Comparison of ENCODE assay signal across 8 cellular contexts in genomic region chr5:98796197-98796972, GRCh38. TPM values are rescaled to one million over a fixed set of nuclear protein-coding genes. Genes with fewer than 3 reads are reported as not detected.
DNase-seq lines count a peak whose midpoint lies in the region; ATAC-seq, FAIRE-seq and TF ChIP-seq lines count a peak whose summit lies in the region.

No MANE protein-coding gene starts in this region.

- H4K20me1 ChIP-seq in SK-N-SH (ENCODE audit: insufficient read depth) (peaks cover 52% of the 10 kb centered on the region), keratinocyte (ENCODE audit: control insufficient read depth, extremely low read depth, insufficient read depth, low read length) (no peaks in the 10 kb centered on the region)

- H3K9me2 ChIP-seq in SK-N-SH, result no peaks in the 10 kb centered on the region

- POLR2A ChIA-PET in SK-N-SH (lab: Yijun Ruan, JAX), result no interaction called here

- ATAC-seq in GM19467 (IDR thresholded peaks at IDR 0.05; ENCODE audit: unreplicated experiment), result peak; percentile 75
- ATAC-seq in HG03565 (IDR thresholded peaks at IDR 0.05; ENCODE audit: unreplicated experiment), result peak; percentile 67

- no peaks in the 10 kb centered on the region for H3K9me1 ChIP-seq in keratinocyte (ENCODE audit: control insufficient read depth, extremely low read depth, insufficient read depth, low read length)

- no peaks in the 10 kb centered on the region for H3K27me3 ChIP-seq in SK-N-SH (ENCODE audit: insufficient read depth)
- no peaks in the 10 kb centered on the region for H3K27me3 ChIP-seq in keratinocyte (ENCODE audit: control insufficient read depth, extremely low read depth, insufficient read depth, low read length)

- TF ChIP-seq CTCF in SK-N-SH (IDR thresholded peaks at IDR 0.05) (peak; percentile 85), brain (conservative IDR thresholded peaks at IDR 0.05) (peak; percentile 78 to 80), keratinocyte (optimal IDR thresholded peaks at IDR 0.05 in 1 of 3, IDR thresholded peaks at IDR 0.05 in 1 of 3, conservative IDR thresholded peaks at IDR 0.05 in 1 of 3; ENCODE audit: extremely low read depth in 1 of 3, insufficient read depth in 2 of 3, low read length in 3 of 3) (peak; percentile 55 to 64 (median 63))

- H3K9ac ChIP-seq in SK-N-SH (peak overlapping the region; percentile 5; the same call in 1 of the 2 replicates), keratinocyte (ENCODE audit: control insufficient read depth, extremely low read depth, insufficient read depth, low read length) (no peak overlapping the region)

- FAIRE-seq in keratinocyte (lab: Jason Lieb, UNC), result no peak

- no peaks in the 10 kb centered on the region for H3K9me3 ChIP-seq in SK-N-SH
- no peaks in the 10 kb centered on the region for H3K9me3 ChIP-seq in keratinocyte (ENCODE audit: control insufficient read depth, low read depth, low read length)

- H3K79me2 ChIP-seq in SK-N-SH (ENCODE audit: insufficient read depth), result peaks cover 43% of the 10 kb centered on the region
- peaks cover 35% of the 10 kb centered on the region for H3K79me2 ChIP-seq in keratinocyte (ENCODE audit: control insufficient read depth, insufficient read depth, low read length)

- WGBS in SK-N-SH (ENCODE audit: low lambda C conversion rate), result 15% methylated on average over 7 of the region's 7 CpGs

- TF ChIP-seq EP300 in SK-N-SH (IDR thresholded peaks at IDR 0.05; ENCODE audit: borderline replicate concordance in 1 of 2, low read depth in 1 of 2, low read length in 1 of 2), result no peak; a peak in 1 of 4 replicates

- peaks cover 21 to 31% of the 10 kb centered on the region in 2 experiments for H3K36me3 ChIP-seq in SK-N-SH (replicated peaks in 1 of 2; ENCODE audit: control insufficient read depth in 1 of 2, insufficient read depth in 2 of 2, low read length in 1 of 2)
- H3K36me3 ChIP-seq in keratinocyte (ENCODE audit: control insufficient read depth in 2 of 2, extremely low read depth in 1 of 2, insufficient read depth in 2 of 2, low read length in 2 of 2), result peaks cover 5 to 10% of the 10 kb centered on the region in 2 experiments

- H3K27ac Mint-ChIP-seq in brain, result peak overlapping the region in 3 of 5 experiments; percentile 5 to 47 (median 31)

- H3K36me3 Mint-ChIP-seq in brain, result peaks cover 30% of the 10 kb centered on the region

- DNase-seq in NCI-H1105 treated with DMSO at 0.1 percent for 48 hours (lab: John Stamatoyannopoulos, UW) (peak; percentile 2), NCI-H1105 (lab: John Stamatoyannopoulos, UW) (no peak), SK-N-SH (peak; percentile 68), keratinocyte (ENCODE audit: low read depth, low spot score) (no peak)
- peak in 2 of 3 experiments; percentile 34 to 35 for DNase-seq in stimulated activated CD4-positive, alpha-beta T cell treated with anti-CD3 and anti-CD28 coated beads, TNF-alpha, amount 100 ng/mL, for 4 hours (ENCODE audit: low read depth in 3 of 3)

- H3K4me2 ChIP-seq in SK-N-SH (no peak overlapping the region), keratinocyte (ENCODE audit: control insufficient read depth, extremely low read depth, insufficient read depth, low read depth, low read length) (no peak overlapping the region)

- H3K4me3 Mint-ChIP-seq in brain, result no peak overlapping the region

- peaks cover 4% of the 10 kb centered on the region for H3K27me3 Mint-ChIP-seq in brain

- peaks cover 0 to 28% of the 10 kb centered on the region in 2 experiments; a peak in 2 of 4 replicates for H3K4me1 ChIP-seq in SK-N-SH (ENCODE audit: control insufficient read depth in 1 of 2, insufficient read depth in 2 of 2, low read depth in 1 of 2, low read length in 1 of 2)
- peaks cover 4% of the 10 kb centered on the region for H3K4me1 ChIP-seq in keratinocyte (ENCODE audit: control insufficient read depth, extremely low read depth, insufficient read depth, low read length)

- H3K4me1 Mint-ChIP-seq in brain, result peaks cover 39% of the 10 kb centered on the region

- peak overlapping the region in 1 of 2 experiments; percentile 61; a peak in 2 of 4 replicates for H3K27ac ChIP-seq in SK-N-SH (ENCODE audit: low read depth in 2 of 2, low read length in 1 of 2)
- H3K27ac ChIP-seq in keratinocyte (ENCODE audit: control insufficient read depth, insufficient read depth, low read length), result no peak overlapping the region

- CTCF ChIA-PET in SK-N-SH (lab: Yijun Ruan, JAX), result interaction anchor here (0.6 to 24.4 kb wide), 14 partner anchors 9 to 1567 kb away, joined by 3 to 409 read pairs (median 4); partner anchors contain the start of gene RGMB

- peaks cover 52% of the 10 kb centered on the region for H3F3A ChIP-seq in SK-N-SH (replicated peaks; ENCODE audit: insufficient read depth)

- dilution Hi-C loops in keratinocyte (cut with MboI; ENCODE audit: extremely low pct_ligation_motif_present, low sequenced_read_pairs), result no loop called here

- H3K4me3 ChIP-seq in SK-N-SH (ENCODE audit: low read depth in 2 of 2, low read length in 1 of 2) (no peak overlapping the region; a peak in 1 of 4 replicates), keratinocyte (ENCODE audit: control insufficient read depth in 2 of 3, extremely low read depth in 1 of 3, insufficient read depth in 2 of 3, low read depth in 1 of 3, low read length in 3 of 3) (no peak overlapping the region)

- H2AFZ ChIP-seq in SK-N-SH (ENCODE audit: low read depth) (no peak overlapping the region), keratinocyte (ENCODE audit: control insufficient read depth, low read length) (no peak overlapping the region)

- TF ChIP-seq RAD21 in SK-N-SH (IDR thresholded peaks at IDR 0.05; ENCODE audit: low read length), result peak; percentile 80

- H3K9me3 Mint-ChIP-seq in brain, result no peaks in the 10 kb centered on the region

TF ChIP-seq in SK-N-SH, 30 proteins besides CTCF, POLR2A, EP300 and RAD21:
- TF ChIP-seq, protein P1, sequence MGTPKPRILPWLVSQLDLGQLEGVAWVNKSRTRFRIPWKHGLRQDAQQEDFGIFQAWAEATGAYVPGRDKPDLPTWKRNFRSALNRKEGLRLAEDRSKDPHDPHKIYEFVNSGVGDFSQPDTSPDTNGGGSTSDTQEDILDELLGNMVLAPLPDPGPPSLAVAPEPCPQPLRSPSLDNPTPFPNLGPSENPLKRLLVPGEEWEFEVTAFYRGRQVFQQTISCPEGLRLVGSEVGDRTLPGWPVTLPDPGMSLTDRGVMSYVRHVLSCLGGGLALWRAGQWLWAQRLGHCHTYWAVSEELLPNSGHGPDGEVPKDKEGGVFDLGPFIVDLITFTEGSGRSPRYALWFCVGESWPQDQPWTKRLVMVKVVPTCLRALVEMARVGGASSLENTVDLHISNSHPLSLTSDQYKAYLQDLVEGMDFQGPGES (IDR thresholded peaks at IDR 0.05; ENCODE audit: low read depth, low read length), result no peak
- TF ChIP-seq USF2 (IDR thresholded peaks at IDR 0.05; ENCODE audit: borderline replicate concordance, low read depth, low read length), result no peak
- peak; percentile 14; the same call in 1 of the 2 replicates for TF ChIP-seq POLR2AphosphoS5 (IDR thresholded peaks at IDR 0.05; ENCODE audit: low read depth, low read length)
- TF ChIP-seq TEAD4 (IDR thresholded peaks at IDR 0.05; ENCODE audit: borderline replicate concordance, insufficient read depth), result 0 out of 2 replicates have a peak, but pooled peaks have one; percentile 32
- TF ChIP-seq MEF2A (IDR thresholded peaks at IDR 0.05; ENCODE audit: borderline replicate concordance, low read depth), result no peak
- TF ChIP-seq, protein P2, sequence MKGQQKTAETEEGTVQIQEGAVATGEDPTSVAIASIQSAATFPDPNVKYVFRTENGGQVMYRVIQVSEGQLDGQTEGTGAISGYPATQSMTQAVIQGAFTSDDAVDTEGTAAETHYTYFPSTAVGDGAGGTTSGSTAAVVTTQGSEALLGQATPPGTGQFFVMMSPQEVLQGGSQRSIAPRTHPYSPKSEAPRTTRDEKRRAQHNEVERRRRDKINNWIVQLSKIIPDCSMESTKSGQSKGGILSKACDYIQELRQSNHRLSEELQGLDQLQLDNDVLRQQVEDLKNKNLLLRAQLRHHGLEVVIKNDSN (IDR thresholded peaks at IDR 0.05; ENCODE audit: borderline replicate concordance, low read depth), result no peak
- TF ChIP-seq FOSL2 (IDR thresholded peaks at IDR 0.05; ENCODE audit: borderline replicate concordance, low read depth), result no peak
- 0 out of 2 replicates have a peak, but pooled peaks have one; percentile 10 for TF ChIP-seq TAF1 (IDR thresholded peaks at IDR 0.05; ENCODE audit: borderline replicate concordance, low read depth, low read length)
- no peak for TF ChIP-seq MXI1 (IDR thresholded peaks at IDR 0.05; ENCODE audit: low read depth, low read length)
- peak; percentile 74 for TF ChIP-seq SIN3A (IDR thresholded peaks at IDR 0.05; ENCODE audit: borderline replicate concordance, low read depth, low read length)
- TF ChIP-seq SMC3 (IDR thresholded peaks at IDR 0.05; ENCODE audit: low read depth, low read length), result peak; percentile 46; the same call in 1 of the 2 replicates
- TF ChIP-seq CHD2 (IDR thresholded peaks at IDR 0.05; ENCODE audit: low read length, partially characterized antibody), result peak; percentile 35
- no peak for TF ChIP-seq GATA2 (CRISPR knock-in tag; IDR thresholded peaks at IDR 0.05)

RNA-seq across cellular contexts. Expression of gene RGMB, which starts 22.9 kb away (rescaled TPM):
- 72.6 and 86.7 TPM in 2 replicates for polyA plus RNA-seq in SK-N-SH (2012; rRNA removed)
- 71.7 and 77.5 TPM in 2 replicates for polyA plus RNA-seq in SK-N-SH (2012; cell fraction: cytosol; rRNA removed)
- 242 and 373 TPM in 2 replicates for polyA plus RNA-seq in SK-N-SH (2012; cell fraction: nucleus; rRNA removed)
- polyA plus RNA-seq in brain (ENCODE audit: insufficient read depth, low read depth, low replicate concordance), result 24.9 TPM
- 8.5 to 28.7 TPM (median 16.3 TPM) in 3 replicates for polyA plus RNA-seq in keratinocyte
- 5.3 TPM for polyA plus RNA-seq in keratinocyte (2011; ENCODE audit: low read depth)
- polyA plus RNA-seq in keratinocyte (2011; cell fraction: cytosol; rRNA removed), result 10.9 and 13.1 TPM in 2 replicates
- polyA plus RNA-seq in keratinocyte (2011; cell fraction: nucleus; rRNA removed), result 28.1 and 30.9 TPM in 2 replicates
- 5.1 and 20.0 TPM in 2 replicates for polyA plus RNA-seq in keratinocyte (2012; ENCODE audit: low replicate concordance)
- polyA minus RNA-seq in keratinocyte, result 15.6 to 76.9 TPM (median 23.9 TPM) in 3 replicates
- 24.0 TPM for polyA minus RNA-seq in keratinocyte (2011; cell fraction: cytosol; rRNA and poly(A)+ RNA removed)
- 24.3 and 33.9 TPM in 2 replicates for polyA minus RNA-seq in keratinocyte (2011; cell fraction: nucleus; rRNA and poly(A)+ RNA removed)

Comparison
In these comparisons a context has a peak if more than half of its experiments do, and no peak if none do; other contexts are left out.
1. DNase-seq: peak in NCI-H1105 treated with DMSO at 0.1 percent for 48 hours (single experiment), SK-N-SH (single experiment) and stimulated activated CD4-positive, alpha-beta T cell treated with anti-CD3 and anti-CD28 coated beads, TNF-alpha, amount 100 ng/mL, for 4 hours (2 of 3); none in NCI-H1105 (single experiment) and keratinocyte (single experiment).
2. Peak in every context shown above with its lines, with median percentiles within 50 percentile points of each other: CTCF ChIP-seq.